41 cellular contexts compared by ENCODE assay signal in the genomic region with DNA sequence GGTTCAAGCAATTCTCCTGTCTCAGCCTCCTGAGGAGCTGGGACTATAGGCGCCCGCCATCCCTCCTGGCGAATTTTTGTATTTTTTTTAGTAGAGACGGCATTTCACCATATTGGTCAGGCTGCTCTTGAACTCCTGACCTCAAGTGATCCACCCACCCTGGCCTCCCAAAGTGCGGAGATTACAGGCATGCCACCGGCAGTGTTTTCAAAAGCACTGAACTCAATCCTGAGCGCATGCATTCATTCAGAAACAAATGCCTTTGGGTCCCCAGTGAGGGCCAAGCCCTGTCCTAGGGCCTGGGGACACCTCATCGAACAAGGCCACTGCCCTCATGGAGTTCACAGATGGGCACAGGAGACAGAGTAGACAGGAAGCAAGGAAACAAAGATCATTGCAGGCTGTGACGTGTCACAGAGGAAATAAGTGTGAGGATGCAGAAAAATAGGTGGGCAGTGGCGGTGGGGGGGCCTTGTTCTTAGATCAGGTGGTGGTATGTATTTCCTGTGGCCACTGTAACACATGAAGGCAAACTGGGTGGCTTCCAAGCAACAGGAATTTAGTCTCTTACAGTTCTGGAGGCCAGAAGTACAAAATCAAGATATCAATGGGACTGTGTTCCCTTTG. TPM values are rescaled to one million over a fixed set of nuclear protein-coding genes. Genes with fewer than 3 reads are reported as not detected.
"Had no signal": no experiment of that assay in that cellular context is flagged by ENCODE, and none has a peak within 500 bp of the region (broad histone marks: within the 10 kb centered on the region; RNA-seq: fewer than 3 reads in every experiment).

No MANE protein-coding gene starts in this region.

- H3K9me3 ChIP-seq: adrenal gland, body of pancreas, breast epithelium had no signal

- H3K4me3 Mint-ChIP-seq: activated B cell treated with CpG ODN at 0.5 μM for 24 hours; activated CD4-positive, alpha-beta memory T cell treated with anti-CD3 and anti-CD28 coated beads for 36 hours; activated CD4-positive, alpha-beta T cell treated with anti-CD3 and anti-CD28 coated beads, Interleukin-2, amount 10 ng/mL, durations not matched to agents 24 days and 14 days; activated CD8-positive, alpha-beta T cell treated with anti-CD3 and anti-CD28 coated beads for 36 hours; activated naive CD4-positive, alpha-beta T cell treated with anti-CD3 and anti-CD28 coated beads for 36 hours; activated naive CD8-positive, alpha-beta T cell treated with anti-CD3 and anti-CD28 coated beads, Interleukin-2, amount 10 ng/mL, durations not matched to agents 7 days and 5 days; activated T-cell treated with anti-CD3 and anti-CD28 coated beads, Interleukin-2, amount 50 U/mL, for 4 hours; activated T-cell treated with anti-CD3 and anti-CD28 coated beads, Interleukin-2, amount 50 U/mL, for 72 hours; activated T-helper 1 cell treated with anti-CD3 and anti-CD28 coated beads, Interleukin-12 subunit alpha, Interleukin-12 subunit beta, Interleukin-2, Interleukin-4 antibody, amounts not matched to agents 30 ng/mL and 10 ng/mL and 1 ng/mL, durations not matched to agents 14 hours and 24 hours and 36 hours; activated T-helper 17 cell treated with anti-CD3 and anti-CD28 coated beads, Interleukin-2, amount 50 U/mL, for 72 hours; central memory CD8-positive, alpha-beta T cell; T-helper 1 cell treated with Interleukin-12 subunit alpha and Interleukin-12 subunit beta and Interleukin-4 antibody, amounts not matched to agents 30 μg/mL and 1 μg/mL, for 36 hours; T-helper 2 cell treated with Interferon-gamma antibody and Interleukin-4, amounts not matched to agents 5 μg/mL and 100 μg/mL, for 36 hours had no signal

- H3K27me3 ChIP-seq: body of pancreas, brain microvascular endothelial cell had no signal

- H3K4me1 ChIP-seq: adrenal gland, body of pancreas, breast epithelium had no signal

- H3K36me3 ChIP-seq: adrenal gland, brain microvascular endothelial cell, breast epithelium had no signal

- FAIRE-seq: astrocyte, TTC549 had no signal

- H3K27ac Mint-ChIP-seq: activated B cell treated with CpG ODN at 0.5 μM for 24 hours; activated CD4-positive, alpha-beta memory T cell treated with anti-CD3 and anti-CD28 coated beads for 36 hours; activated CD4-positive, alpha-beta T cell treated with anti-CD3 and anti-CD28 coated beads, Interleukin-2, amount 10 ng/mL, durations not matched to agents 24 days and 14 days; activated CD8-positive, alpha-beta T cell treated with anti-CD3 and anti-CD28 coated beads for 36 hours; activated naive CD4-positive, alpha-beta T cell treated with anti-CD3 and anti-CD28 coated beads for 36 hours; activated naive CD4-positive, alpha-beta T cell treated with anti-CD3 and anti-CD28 coated beads, Interleukin-2, amount 50 U/mL, for 72 hours; activated naive CD8-positive, alpha-beta T cell treated with anti-CD3 and anti-CD28 coated beads, Interleukin-2, amount 10 ng/mL, durations not matched to agents 7 days and 5 days; activated T-cell treated with anti-CD3 and anti-CD28 coated beads, Interleukin-2, amount 50 U/mL, for 72 hours; activated T-helper 1 cell treated with anti-CD3 and anti-CD28 coated beads, Interleukin-12 subunit alpha, Interleukin-12 subunit beta, Interleukin-2, Interleukin-4 antibody, amounts not matched to agents 30 ng/mL and 10 ng/mL and 1 ng/mL, durations not matched to agents 14 hours and 24 hours and 36 hours; activated T-helper 17 cell treated with anti-CD3 and anti-CD28 coated beads, Interleukin-2, amount 50 U/mL, for 72 hours; T-helper 1 cell treated with Interleukin-12 subunit alpha and Interleukin-12 subunit beta and Interleukin-4 antibody, amounts not matched to agents 30 μg/mL and 1 μg/mL, for 36 hours; T-helper 2 cell treated with Interferon-gamma antibody and Interleukin-4, amounts not matched to agents 5 μg/mL and 100 μg/mL, for 36 hours had no signal

- ATAC-seq: activated CD8-positive, alpha-beta T cell treated with anti-CD3 and anti-CD28 coated beads for 36 hours; activated naive CD4-positive, alpha-beta T cell treated with anti-CD3 and anti-CD28 coated beads, Interleukin-2, amount 50 U/mL, for 72 hours; activated T-cell treated with anti-CD3 and anti-CD28 coated beads, Interleukin-2, amount 50 U/mL, for 4 hours; activated T-cell treated with anti-CD3 and anti-CD28 coated beads, Interleukin-2, amount 50 U/mL, for 72 hours; activated T-helper 17 cell treated with anti-CD3 and anti-CD28 coated beads, Interleukin-2, amount 50 U/mL, for 72 hours; body of pancreas had no signal

- DNase-seq: activated B cell treated with CpG ODN at 0.5 μM for 24 hours; activated CD4-positive, alpha-beta memory T cell treated with anti-CD3 and anti-CD28 coated beads for 36 hours; activated CD4-positive, alpha-beta T cell treated with anti-CD3 and anti-CD28 coated beads for 4 hours; activated CD4-positive, alpha-beta T cell treated with anti-CD3 and anti-CD28 coated beads, Interleukin-2, amount 10 ng/mL, durations not matched to agents 24 days and 14 days; activated CD4-positive, alpha-beta T cell treated with anti-CD3 and anti-CD28 coated beads, Interleukin-2, amount 50 U/mL, for 1 hour; activated CD4-positive, alpha-beta T cell treated with anti-CD3 and anti-CD28 coated beads, Interleukin-2, amount 50 U/mL, for 4 hours; activated CD4-positive, CD25-positive, alpha-beta regulatory T cell treated with anti-CD3 and anti-CD28 coated beads, Interleukin-2, amount 50 U/mL, for 72 hours; activated CD8-positive, alpha-beta memory T cell treated with anti-CD3 and anti-CD28 coated beads, Interleukin-2, amount 50 U/mL, for 4 hours; activated CD8-positive, alpha-beta T cell treated with anti-CD3 and anti-CD28 coated beads for 36 hours; activated effector memory CD4-positive, alpha-beta T cell treated with anti-CD3 and anti-CD28 coated beads, Interleukin-2, amount 50 U/mL, for 16 hours; activated gamma-delta T cell treated with Interleukin-2 at 50 U/mL for 16 hours; activated naive CD4-positive, alpha-beta T cell; activated naive CD4-positive, alpha-beta T cell treated with anti-CD3 and anti-CD28 coated beads for 36 hours; activated naive CD4-positive, alpha-beta T cell treated with anti-CD3 and anti-CD28 coated beads, Interleukin-2, amount 50 U/mL, for 16 hours; activated naive CD8-positive, alpha-beta T cell treated with anti-CD3 and anti-CD28 coated beads, Interleukin-2, amount 10 ng/mL, durations not matched to agents 7 days and 5 days; activated T-cell treated with anti-CD3 and anti-CD28 coated beads for 4 hours; activated T-cell treated with anti-CD3 and anti-CD28 coated beads, Interleukin-2, amount 50 U/mL, for 1 hour; activated T-cell treated with anti-CD3 and anti-CD28 coated beads, Interleukin-2, amount 50 U/mL, for 4 hours; activated T-cell treated with anti-CD3 and anti-CD28 coated beads, Interleukin-2, amount 50 U/mL, for 72 hours; adrenal gland; amniotic stem cell; aorta; body of pancreas; brain microvascular endothelial cell; caudate nucleus; cerebellar nuclear complex; T-helper 1 cell; T-helper 2 cell; T-helper 9 cell had no signal

- H3K4me3 ChIP-seq: adrenal gland, body of pancreas, breast epithelium had no signal

- H3K9me3 Mint-ChIP-seq: activated B cell treated with CpG ODN at 0.5 μM for 24 hours; activated CD4-positive, alpha-beta memory T cell treated with anti-CD3 and anti-CD28 coated beads for 36 hours; activated CD4-positive, alpha-beta T cell treated with anti-CD3 and anti-CD28 coated beads, Interleukin-2, amount 10 ng/mL, durations not matched to agents 24 days and 14 days; activated CD8-positive, alpha-beta T cell treated with anti-CD3 and anti-CD28 coated beads for 36 hours; activated naive CD4-positive, alpha-beta T cell treated with anti-CD3 and anti-CD28 coated beads for 36 hours; activated naive CD4-positive, alpha-beta T cell treated with anti-CD3 and anti-CD28 coated beads, Interleukin-2, amount 50 U/mL, for 72 hours; activated naive CD8-positive, alpha-beta T cell treated with anti-CD3 and anti-CD28 coated beads, Interleukin-2, amount 10 ng/mL, durations not matched to agents 7 days and 5 days; activated T-cell treated with anti-CD3 and anti-CD28 coated beads, Interleukin-2, amount 50 U/mL, for 4 hours; activated T-cell treated with anti-CD3 and anti-CD28 coated beads, Interleukin-2, amount 50 U/mL, for 72 hours; activated T-helper 1 cell treated with anti-CD3 and anti-CD28 coated beads, Interleukin-12 subunit alpha, Interleukin-12 subunit beta, Interleukin-2, Interleukin-4 antibody, amounts not matched to agents 30 ng/mL and 10 ng/mL and 1 ng/mL, durations not matched to agents 14 hours and 24 hours and 36 hours; activated T-helper 17 cell treated with anti-CD3 and anti-CD28 coated beads, Interleukin-2, amount 50 U/mL, for 72 hours; central memory CD8-positive, alpha-beta T cell; T-helper 1 cell treated with Interleukin-12 subunit alpha and Interleukin-12 subunit beta and Interleukin-4 antibody, amounts not matched to agents 30 μg/mL and 1 μg/mL, for 36 hours; T-helper 2 cell treated with Interferon-gamma antibody and Interleukin-4, amounts not matched to agents 5 μg/mL and 100 μg/mL, for 36 hours had no signal

- H3K36me3 Mint-ChIP-seq: activated CD4-positive, alpha-beta memory T cell treated with anti-CD3 and anti-CD28 coated beads for 36 hours; activated naive CD4-positive, alpha-beta T cell treated with anti-CD3 and anti-CD28 coated beads, Interleukin-2, amount 50 U/mL, for 72 hours; activated naive CD8-positive, alpha-beta T cell treated with anti-CD3 and anti-CD28 coated beads, Interleukin-2, amount 10 ng/mL, durations not matched to agents 7 days and 5 days had no signal

- H3K4me1 Mint-ChIP-seq: activated T-helper 17 cell treated with anti-CD3 and anti-CD28 coated beads, Interleukin-2, amount 50 U/mL, for 72 hours had no signal

- H3K27ac ChIP-seq: adrenal gland, body of pancreas, brain microvascular endothelial cell, breast epithelium, VCaP had no signal

RNA-seq across cellular contexts. Expression of a gene that starts 12.5 kb away (rescaled TPM):
- total RNA-seq: activated B cell treated with CpG ODN at 0.5 μM for 24 hours; activated CD4-positive, alpha-beta memory T cell treated with anti-CD3 and anti-CD28 coated beads for 36 hours; activated CD4-positive, alpha-beta T cell treated with anti-CD3 and anti-CD28 coated beads, Interleukin-2, amount 10 ng/mL, durations not matched to agents 24 days and 14 days; activated CD8-positive, alpha-beta memory T cell treated with anti-CD3 and anti-CD28 coated beads for 36 hours; activated CD8-positive, alpha-beta T cell treated with anti-CD3 and anti-CD28 coated beads for 36 hours; activated naive CD4-positive, alpha-beta T cell treated with anti-CD3 and anti-CD28 coated beads for 36 hours; activated naive CD4-positive, alpha-beta T cell treated with anti-CD3 and anti-CD28 coated beads, Interleukin-2, amount 50 U/mL, for 72 hours; activated naive CD8-positive, alpha-beta T cell treated with anti-CD3 and anti-CD28 coated beads, Interleukin-2, amount 10 ng/mL, durations not matched to agents 7 days and 5 days; activated T-cell treated with anti-CD3 and anti-CD28 coated beads, Interleukin-2, amount 50 U/mL, for 4 hours; activated T-cell treated with anti-CD3 and anti-CD28 coated beads, Interleukin-2, amount 50 U/mL, for 72 hours; activated T-helper 1 cell treated with anti-CD3 and anti-CD28 coated beads, Interleukin-12 subunit alpha, Interleukin-12 subunit beta, Interleukin-2, Interleukin-4 antibody, amounts not matched to agents 30 ng/mL and 10 ng/mL and 1 ng/mL, durations not matched to agents 14 hours and 24 hours and 36 hours; activated T-helper 17 cell treated with anti-CD3 and anti-CD28 coated beads, Interleukin-2, amount 50 U/mL, for 72 hours; adrenal gland; aorta; astrocyte; body of pancreas; breast epithelium; chondrocyte had no signal
- polyA plus RNA-seq: aorta had no signal
